Comparison of ENCODE assay signal across 8 cellular contexts in the genomic region with DNA sequence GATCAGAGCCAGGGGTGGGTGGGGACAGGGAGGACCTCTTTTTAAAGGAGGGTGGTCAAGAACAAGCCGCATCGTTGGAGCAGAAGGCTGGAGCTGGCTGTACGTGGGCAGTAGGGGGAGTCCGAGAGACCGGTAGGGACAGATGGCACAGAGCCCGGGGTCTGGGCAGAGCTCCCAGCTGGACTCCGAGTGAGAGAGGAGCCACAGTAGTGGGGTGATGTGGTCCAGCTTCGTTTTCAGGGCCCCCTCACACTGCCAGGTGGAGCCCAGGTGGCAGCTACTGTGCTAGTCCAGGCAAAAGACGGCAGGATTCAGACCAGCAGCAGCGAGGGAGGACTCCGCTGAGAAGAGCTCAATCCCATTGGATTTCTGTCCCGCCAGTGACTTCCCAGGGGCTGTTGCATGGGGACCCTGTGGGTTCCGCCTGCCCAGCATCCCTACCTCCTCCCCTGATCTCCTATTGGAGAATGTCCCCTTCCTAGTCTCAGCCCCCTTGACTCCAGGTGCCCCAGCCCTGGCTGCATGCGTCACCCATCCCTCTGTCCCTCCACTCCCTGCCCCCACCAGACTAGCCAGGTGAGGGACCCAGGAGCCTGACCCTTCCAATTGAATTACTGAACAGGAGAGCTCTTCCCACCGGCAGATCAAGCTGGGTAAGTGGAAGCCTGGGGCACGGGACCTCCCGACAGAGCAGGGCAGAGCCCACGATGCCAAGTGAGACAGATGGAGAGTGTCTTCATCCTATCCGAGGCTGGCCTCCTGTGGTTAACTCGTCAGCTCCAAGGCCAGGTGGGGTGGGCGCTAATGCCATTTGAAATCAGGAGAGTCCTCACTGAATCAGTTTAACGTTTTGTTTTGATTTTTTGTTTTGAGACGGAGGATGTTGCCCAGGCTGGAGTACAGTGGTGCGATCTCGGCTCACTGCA. TPM values are rescaled to one million over a fixed set of nuclear protein-coding genes. Genes with fewer than 3 reads are reported as not detected.
DNase-seq lines count a peak whose midpoint lies in the region; ATAC-seq and TF ChIP-seq lines count a peak whose summit lies in the region.

No MANE protein-coding gene starts in this region.

- no peaks in the 10 kb centered on the region for H3K9me3 ChIP-seq in gastrocnemius medialis

- no peak for ATAC-seq in activated CD8-positive, alpha-beta T cell treated with anti-CD3 and anti-CD28 coated beads for 36 hours
- ATAC-seq in gastrocnemius medialis (peak; percentile 46 to 67), GM19328 (IDR thresholded peaks at IDR 0.05; ENCODE audit: unreplicated experiment) (no peak)

- H3K4me1 ChIP-seq in gastrocnemius medialis: peaks cover 5 to 23% of the 10 kb centered on the region in 2 donors

- H3K4me3 ChIP-seq in gastrocnemius medialis: no peak overlapping the region

- H3K36me3 Mint-ChIP-seq in activated CD8-positive, alpha-beta T cell treated with anti-CD3 and anti-CD28 coated beads for 36 hours (ENCODE audit: low read depth): peaks cover 43% of the 10 kb centered on the region
- H3K36me3 Mint-ChIP-seq in glutamatergic neuron (ENCODE audit: unreplicated experiment): no peaks in the 10 kb centered on the region

- POLR2A ChIA-PET in activated CD8-positive, alpha-beta T cell treated with anti-CD3 and anti-CD28 coated beads for 36 hours (lab: Charles Lee): interaction anchor here (0.7 to 9.8 kb wide), 10 partner anchors 11 to 144 kb away, joined by 3 to 130 read pairs (median 5); a partner anchor contains a TSS

- in situ Hi-C loops in gastrocnemius medialis (cut with MboI; ENCODE audit: low sequenced_read_pairs in 4 of 4): no loop called here

- H3K4me3 Mint-ChIP-seq in activated CD8-positive, alpha-beta T cell treated with anti-CD3 and anti-CD28 coated beads for 36 hours: peak overlapping the region; percentile 90
- H3K4me3 Mint-ChIP-seq in glutamatergic neuron (ENCODE audit: unreplicated experiment): no peak overlapping the region

- intact Hi-C loops in activated CD8-positive, alpha-beta T cell treated with anti-CD3 and anti-CD28 coated beads for 36 hours (cut with micrococcal nuclease): loop anchor here (10.0 kb wide), 1 partner anchor 158 kb away; a partner anchor contains a TSS
- intact Hi-C loops in gastrocnemius medialis (cut with DNase I; ENCODE audit: low total_unique reads): loop anchor here (1.0 to 10.0 kb wide), 3 partner anchors 30 to 592 kb away; a partner anchor contains a TSS

- TF ChIP-seq POLR2A in gastrocnemius medialis (IDR thresholded peaks at IDR 0.05): no peak

- CTCF ChIA-PET in activated CD8-positive, alpha-beta T cell treated with anti-CD3 and anti-CD28 coated beads for 36 hours (lab: Charles Lee): interaction anchor here (0.7 to 11.9 kb wide), 6 partner anchors 12 to 159 kb away, joined by 3 to 136 read pairs (median 4); a partner anchor contains a TSS

- no peaks in the 10 kb centered on the region for H3K27me3 ChIP-seq in gastrocnemius medialis

- peak overlapping the region; percentile 97 for H3K27ac Mint-ChIP-seq in activated CD8-positive, alpha-beta T cell treated with anti-CD3 and anti-CD28 coated beads for 36 hours
- H3K27ac Mint-ChIP-seq in glutamatergic neuron (ENCODE audit: unreplicated experiment): peak overlapping the region; percentile 85

- H3K4me1 Mint-ChIP-seq in activated CD8-positive, alpha-beta T cell treated with anti-CD3 and anti-CD28 coated beads for 36 hours (ENCODE audit: low read depth): peaks cover 15% of the 10 kb centered on the region
- H3K4me1 Mint-ChIP-seq in glutamatergic neuron (ENCODE audit: low read depth, unreplicated experiment): peaks cover 5% of the 10 kb centered on the region

- peak; percentile 48 for DNase-seq in COR-L47 (lab: John Stamatoyannopoulos, UW)
- DNase-seq in HuH-7 (ENCODE audit: low spot score): peak; percentile 83
- no peak for DNase-seq in activated CD8-positive, alpha-beta T cell treated with anti-CD3 and anti-CD28 coated beads for 36 hours
- peak; percentile 58 for DNase-seq in glutamatergic neuron
- DNase-seq in gastrocnemius medialis: peak; percentile 45 to 74
- DNase-seq in cortex of kidney (lab: John Stamatoyannopoulos, UW): no peak
- no peak for DNase-seq in OCI-M1 (lab: John Stamatoyannopoulos, UW)

- no peaks in the 10 kb centered on the region for H3K36me3 ChIP-seq in gastrocnemius medialis

- no peak for TF ChIP-seq CTCF in activated CD8-positive, alpha-beta T cell treated with anti-CD3 and anti-CD28 coated beads for 36 hours (IDR thresholded peaks at IDR 0.05)
- TF ChIP-seq CTCF in glutamatergic neuron (IDR thresholded peaks at IDR 0.05; ENCODE audit: partially characterized antibody, unreplicated experiment): no peak
- peak in 4 of 5 experiments; percentile 26 to 65 (median 47) for TF ChIP-seq CTCF in gastrocnemius medialis (IDR thresholded peaks at IDR 0.05 in 4 of 5, conservative IDR thresholded peaks at IDR 0.05 in 1 of 5)

- H3K9me3 Mint-ChIP-seq in activated CD8-positive, alpha-beta T cell treated with anti-CD3 and anti-CD28 coated beads for 36 hours: no peaks in the 10 kb centered on the region
- H3K9me3 Mint-ChIP-seq in glutamatergic neuron (ENCODE audit: unreplicated experiment): peaks cover 6% of the 10 kb centered on the region

- H3K27ac ChIP-seq in gastrocnemius medialis: no peak overlapping the region

- no peaks in the 10 kb centered on the region for H3K27me3 Mint-ChIP-seq in activated CD8-positive, alpha-beta T cell treated with anti-CD3 and anti-CD28 coated beads for 36 hours
- peaks cover 6% of the 10 kb centered on the region for H3K27me3 Mint-ChIP-seq in glutamatergic neuron (ENCODE audit: unreplicated experiment)

RNA-seq across cellular contexts. Expression of a gene that starts 2.9 kb away (rescaled TPM):
- total RNA-seq in activated CD8-positive, alpha-beta T cell treated with anti-CD3 and anti-CD28 coated beads for 36 hours: 100 to 1,000 TPM; 128 to 130 TPM
- total RNA-seq in glutamatergic neuron (ENCODE audit: unreplicated experiment) (33.5 TPM), gastrocnemius medialis (10 to 100 TPM in 1 of 4 donors, 1 to 10 TPM in 3; 2.6 to 10.7 (median 4.4) TPM)

RNA-seq across cellular contexts. Expression of a gene that starts 11.6 kb away (rescaled TPM):
- 100 to 1,000 TPM; 123 to 136 TPM for total RNA-seq in activated CD8-positive, alpha-beta T cell treated with anti-CD3 and anti-CD28 coated beads for 36 hours
- total RNA-seq in glutamatergic neuron (ENCODE audit: unreplicated experiment) (129 TPM), gastrocnemius medialis (100 to 1,000 TPM in 2 of 4 donors, 10 to 100 TPM in 2; 76.3 to 175 (median 111) TPM)

RNA-seq across cellular contexts. Expression of a gene that starts 18.7 kb away (rescaled TPM):
- not detected for total RNA-seq in activated CD8-positive, alpha-beta T cell treated with anti-CD3 and anti-CD28 coated beads for 36 hours
- total RNA-seq in glutamatergic neuron (ENCODE audit: unreplicated experiment) (not detected), gastrocnemius medialis (1 to 10 TPM; 1.5 to 3.8 (median 2.0) TPM)

RNA-seq across cellular contexts. Expression of a gene that starts 21.2 kb away (rescaled TPM):
- total RNA-seq in activated CD8-positive, alpha-beta T cell treated with anti-CD3 and anti-CD28 coated beads for 36 hours: 10 to 100 TPM; 14.3 to 15.8 TPM
- total RNA-seq in glutamatergic neuron (ENCODE audit: unreplicated experiment) (16.1 TPM), gastrocnemius medialis (1 to 10 TPM; 1.8 to 2.6 (median 2.0) TPM)

RNA-seq across cellular contexts. Expression of a gene that starts 37.2 kb away (rescaled TPM):
- total RNA-seq in activated CD8-positive, alpha-beta T cell treated with anti-CD3 and anti-CD28 coated beads for 36 hours: 1 to 10 TPM; 2.1 to 2.2 TPM
- total RNA-seq in glutamatergic neuron (ENCODE audit: unreplicated experiment) (925 TPM), gastrocnemius medialis (under 1 TPM; 0.05 to 0.62 (median 0.48) TPM)

Comparison
In these comparisons a context has a peak if more than half of its experiments do, and no peak if none do; other contexts are left out.
1. DNase-seq: peak in COR-L47 (single experiment), HuH-7 (single experiment), glutamatergic neuron (single experiment) and gastrocnemius medialis (2 of 2); none in activated CD8-positive, alpha-beta T cell treated with anti-CD3 and anti-CD28 coated beads for 36 hours (single experiment), cortex of kidney (single experiment) and OCI-M1 (single experiment).
2. ATAC-seq: peak in gastrocnemius medialis (2 of 2); none in activated CD8-positive, alpha-beta T cell treated with anti-CD3 and anti-CD28 coated beads for 36 hours (single experiment) and GM19328 (single experiment).
3. CTCF ChIP-seq: peak in gastrocnemius medialis (4 of 5); none in activated CD8-positive, alpha-beta T cell treated with anti-CD3 and anti-CD28 coated beads for 36 hours (single experiment) and glutamatergic neuron (single experiment).